ENCODE assay signal across 9 cellular contexts in the genomic region with DNA sequence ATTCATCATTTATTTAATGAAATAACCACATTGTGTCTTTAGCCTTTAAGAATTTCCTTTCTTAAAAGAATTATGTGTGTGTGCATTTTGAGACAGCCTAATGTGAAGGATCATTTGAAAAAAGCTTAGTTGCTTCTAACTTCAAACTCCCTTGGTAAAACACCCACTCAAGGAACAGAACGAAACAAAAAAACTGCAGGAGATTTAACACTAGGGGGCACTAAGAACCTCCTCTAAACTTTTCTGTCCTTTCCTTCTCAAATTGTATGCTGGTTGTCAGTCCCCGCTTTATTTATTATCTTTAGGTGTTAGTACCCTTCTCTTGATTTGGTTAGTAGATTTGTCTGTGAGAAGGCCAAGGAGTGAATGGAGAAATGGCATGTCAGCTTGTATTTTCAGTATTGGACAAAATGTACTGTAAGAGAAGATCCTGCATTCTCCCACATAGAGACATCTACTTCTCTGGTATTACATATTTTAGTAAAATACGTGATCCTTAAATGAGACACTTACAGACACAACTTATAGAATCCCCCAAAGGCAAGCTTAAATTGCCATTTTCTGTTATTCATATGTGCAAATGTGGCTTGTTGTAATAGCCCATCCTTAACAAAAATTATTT.
DNase-seq lines count a peak whose midpoint lies in the region; ATAC-seq, FAIRE-seq and TF ChIP-seq lines count a peak whose summit lies in the region.
"Had no signal": no experiment of that assay in that cellular context is flagged by ENCODE, and none has a peak within 500 bp of the region (broad histone marks: within the 10 kb centered on the region; RNA-seq: fewer than 3 reads in every experiment).

No MANE protein-coding gene starts in this region.

- H3K4me1 ChIP-seq in GM12878 (ENCODE audit: control insufficient read depth, insufficient read depth, low read length) (no peaks in the 10 kb centered on the region), liver (ENCODE audit: control insufficient read depth in 4 of 4, insufficient read depth in 4 of 4, low read length in 3 of 4) (peaks cover 0 to 3% (median under 1%) of the 10 kb centered on the region in 4 donors)
- H3K4me1 ChIP-seq in naive thymus-derived CD4-positive, alpha-beta T cell (ENCODE audit: control insufficient read depth in 2 of 2, insufficient read depth in 2 of 2, low read length in 2 of 2), result no peaks in the 10 kb centered on the region

- no peaks in the 10 kb centered on the region for H3K4me1 Mint-ChIP-seq in naive thymus-derived CD4-positive, alpha-beta T cell
- H3K4me1 Mint-ChIP-seq: central memory CD8-positive, alpha-beta T cell had no signal

- no peak overlapping the region for H3K27ac ChIP-seq in 22Rv1
- H3K27ac ChIP-seq in GM12878 (ENCODE audit: control insufficient read depth, insufficient read depth), result no peak overlapping the region
- no peak overlapping the region for H3K27ac ChIP-seq in liver (ENCODE audit: low read depth in 1 of 2, low read length in 2 of 2)
- no peak overlapping the region for H3K27ac ChIP-seq in naive thymus-derived CD4-positive, alpha-beta T cell (ENCODE audit: low read depth, low read length)

- no peak for FAIRE-seq in GM12878 (lab: Jason Lieb, UNC)

- TF ChIP-seq EP300 in GM12878 (IDR thresholded peaks at IDR 0.05; ENCODE audit: borderline replicate concordance in 1 of 2, control insufficient read depth in 1 of 2, low read depth in 2 of 2, low read length in 2 of 2), result no peak

- H3K4me3 ChIP-seq in GM12878 (no peak overlapping the region), liver (ENCODE audit: low read depth in 1 of 3, low read length in 3 of 3) (no peak overlapping the region)
- no peak overlapping the region for H3K4me3 ChIP-seq in naive thymus-derived CD4-positive, alpha-beta T cell (ENCODE audit: low read length)

- H3K79me2 ChIP-seq in GM12878 (ENCODE audit: control insufficient read depth, insufficient read depth, low read length), result no peaks in the 10 kb centered on the region

- no peak overlapping the region for H3K4me2 ChIP-seq in GM12878 (ENCODE audit: control insufficient read depth, insufficient read depth)

- H3K9ac ChIP-seq in GM12878 (ENCODE audit: control insufficient read depth, insufficient read depth, low read length) (no peak overlapping the region), liver (ENCODE audit: low read depth in 1 of 2, low read length in 2 of 2) (no peak overlapping the region)

- no peak for TF ChIP-seq POLR2A in GM18505 (IDR thresholded peaks at IDR 0.05; ENCODE audit: borderline replicate concordance, extremely low read depth, insufficient read depth, insufficient read length)
- no peak for TF ChIP-seq POLR2A in GM12878 (IDR thresholded peaks at IDR 0.05; ENCODE audit: low read depth, low read length)

- peaks cover 0 to 6% (median 0%) of the 10 kb centered on the region in 11 donors for H3K9me3 Mint-ChIP-seq in naive thymus-derived CD4-positive, alpha-beta T cell
- H3K9me3 Mint-ChIP-seq: central memory CD8-positive, alpha-beta T cell had no signal

- RAD21 ChIA-PET in GM12878 (lab: Charles Lee; ENCODE audit: unreplicated experiment), result interaction anchor here (1.0 to 2.8 kb wide), 13 partner anchors 9 to 737 kb away, joined by 3 to 12 read pairs (median 5); no protein-coding TSS in a partner anchor

- POLR2A ChIA-PET in GM12878 (lab: Charles Lee), result no interaction called here
- POLR2A ChIA-PET in naive thymus-derived CD4-positive, alpha-beta T cell (lab: Charles Lee), result no interaction called here

- no peaks in the 10 kb centered on the region for H3K27me3 ChIP-seq in GM12878 (replicated peaks in 1 of 2; ENCODE audit: control insufficient read depth in 2 of 2, insufficient read depth in 2 of 2, low read length in 1 of 2)
- no peaks in the 10 kb centered on the region for H3K27me3 ChIP-seq in liver (ENCODE audit: control insufficient read depth in 4 of 4, insufficient read depth in 4 of 4, low read length in 3 of 4)
- H3K27me3 ChIP-seq in naive thymus-derived CD4-positive, alpha-beta T cell (ENCODE audit: control insufficient read depth in 2 of 2, insufficient read depth in 2 of 2, low read length in 2 of 2), result no peaks in the 10 kb centered on the region

- H2AFZ ChIP-seq in GM12878 (ENCODE audit: control insufficient read depth, low read depth, low read length), result no peak overlapping the region

- no peaks in the 10 kb centered on the region for H3K27me3 Mint-ChIP-seq in naive thymus-derived CD4-positive, alpha-beta T cell
- H3K27me3 Mint-ChIP-seq: central memory CD8-positive, alpha-beta T cell had no signal

- peak; percentile 62 for DNase-seq in NCI-H2171 (lab: John Stamatoyannopoulos, UW)
- no peak for DNase-seq in GM12878 (ENCODE audit: low read depth, low spot score)
- DNase-seq in activated CD4-positive, alpha-beta T cell treated with anti-CD3 and anti-CD28 coated beads for 1 hour, result no peak
- DNase-seq in naive thymus-derived CD4-positive, alpha-beta T cell, result no peak

- in situ Hi-C loops in GM12878 (cut with MboI), result no loop called here

- BruUV-seq in GM12878 (replicated peaks; lab: Mats Ljungman, UMichigan), result no TSS peak

- H3K9me3 ChIP-seq in GM12878 (replicated peaks; ENCODE audit: control insufficient read depth, insufficient read depth, low read length) (no peaks in the 10 kb centered on the region), liver (ENCODE audit: control insufficient read depth in 4 of 4, low read length in 3 of 4) (no peaks in the 10 kb centered on the region)
- H3K9me3 ChIP-seq in naive thymus-derived CD4-positive, alpha-beta T cell (ENCODE audit: control insufficient read depth in 2 of 3, low read length in 3 of 3), result no peaks in the 10 kb centered on the region

- ATAC-seq in GM18505 (IDR thresholded peaks at IDR 0.05; ENCODE audit: unreplicated experiment) (peak; percentile 88), HG02970 (IDR thresholded peaks at IDR 0.05; ENCODE audit: low FRiP score, unreplicated experiment) (peak; percentile 71), GM12878 (peak; percentile 88)
- ATAC-seq in naive thymus-derived CD4-positive, alpha-beta T cell, result no peak

- CTCF ChIA-PET in GM12878 (lab: Yijun Ruan, JAX), result interaction anchor here (0.7 to 3.0 kb wide), 23 partner anchors 9 to 829 kb away, joined by 3 to 21 read pairs (median 3); no protein-coding TSS in a partner anchor
- CTCF ChIA-PET in naive thymus-derived CD4-positive, alpha-beta T cell (lab: Charles Lee), result interaction anchor here (0.6 kb wide), 1 partner anchor 13 kb away, joined by 3 read pairs; no protein-coding TSS in a partner anchor

- SMC1A ChIA-PET in GM12878 (lab: Charles Lee; ENCODE audit: uncharacterized antibody, unreplicated experiment), result interaction anchor here (0.7 to 4.5 kb wide), 14 partner anchors 10 to 735 kb away, joined by 3 to 24 read pairs (median 3); no protein-coding TSS in a partner anchor

- peak; percentile 75 for TF ChIP-seq RAD21 in GM12878 (IDR thresholded peaks at IDR 0.05; ENCODE audit: insufficient read depth, low read depth, low read length)
- TF ChIP-seq RAD21 in liver (IDR thresholded peaks at IDR 0.05), result peak; percentile 91 to 93

- H3K36me3 ChIP-seq in GM12878 (ENCODE audit: control insufficient read depth in 2 of 2, insufficient read depth in 2 of 2, low read length in 1 of 2), result no peaks in the 10 kb centered on the region
- no peaks in the 10 kb centered on the region for H3K36me3 ChIP-seq in liver (ENCODE audit: control insufficient read depth in 4 of 4, insufficient read depth in 3 of 4, low read depth in 1 of 4, low read length in 3 of 4)
- H3K36me3 ChIP-seq in naive thymus-derived CD4-positive, alpha-beta T cell (ENCODE audit: control insufficient read depth in 2 of 3, insufficient read depth in 3 of 3, low read length in 3 of 3), result no peaks in the 10 kb centered on the region

- H3K27ac Mint-ChIP-seq in naive thymus-derived CD4-positive, alpha-beta T cell, result no peak overlapping the region

- no peak overlapping the region for H3K4me3 Mint-ChIP-seq in naive thymus-derived CD4-positive, alpha-beta T cell
- H3K4me3 Mint-ChIP-seq: central memory CD8-positive, alpha-beta T cell had no signal

- H4K20me1 ChIP-seq in GM12878 (ENCODE audit: control insufficient read depth, insufficient read depth), result no peaks in the 10 kb centered on the region

- WGBS in GM12878 (ENCODE audit: insufficient coverage, insufficient replicate concordance, low lambda C conversion rate, missing lambda C conversion rate), result 31% methylated on average over 3 of the region's 3 CpGs
- 25% methylated on average over 3 of the region's 3 CpGs for WGBS in liver

- intact Hi-C loops in GM12878 (cut with micrococcal nuclease; ENCODE audit: unreplicated experiment), result loop anchor here (5.0 kb wide), 2 partner anchors 176 to 734 kb away; no protein-coding TSS in a partner anchor
- intact Hi-C loops in naive thymus-derived CD4-positive, alpha-beta T cell (cut with micrococcal nuclease), result loop anchor here in 1 of 2 donors (10.0 kb wide), 1 partner anchor 174 kb away; no protein-coding TSS in a partner anchor

- H3K36me3 Mint-ChIP-seq in naive thymus-derived CD4-positive, alpha-beta T cell, result no peaks in the 10 kb centered on the region

- TF ChIP-seq CTCF in 22Rv1 (IDR thresholded peaks at IDR 0.05) (peak; percentile 81), GM12878 (IDR thresholded peaks at IDR 0.05 in 2 of 3, conservative IDR thresholded peaks at IDR 0.05 in 1 of 3; ENCODE audit: control insufficient read depth in 2 of 3, extremely low read depth in 1 of 3, insufficient read depth in 1 of 3, low read depth in 3 of 3, low read length in 3 of 3) (peak; percentile 51 to 60 (median 53); a peak in 5 of 6 replicates), liver (IDR thresholded peaks at IDR 0.05; ENCODE audit: low read depth, low read length, missing input control) (peak; percentile 68)

TF ChIP-seq in GM12878, 131 proteins besides CTCF, POLR2A, EP300 and RAD21 (continues in another document):
- no peak for TF ChIP-seq MEF2A (IDR thresholded peaks at IDR 0.05; ENCODE audit: insufficient read depth, low read depth, low read length)

TF ChIP-seq in liver, 16 proteins besides CTCF, POLR2A, EP300 and RAD21 (continues in another document):
- no peak for TF ChIP-seq SP1 (IDR thresholded peaks at IDR 0.05)
- TF ChIP-seq TAF1 (conservative IDR thresholded peaks at IDR 0.05), result no peak
- no peak for TF ChIP-seq HNF4G (IDR thresholded peaks at IDR 0.05)
- TF ChIP-seq NR2F2 (IDR thresholded peaks at IDR 0.05), result no peak
- TF ChIP-seq, protein P1, sequence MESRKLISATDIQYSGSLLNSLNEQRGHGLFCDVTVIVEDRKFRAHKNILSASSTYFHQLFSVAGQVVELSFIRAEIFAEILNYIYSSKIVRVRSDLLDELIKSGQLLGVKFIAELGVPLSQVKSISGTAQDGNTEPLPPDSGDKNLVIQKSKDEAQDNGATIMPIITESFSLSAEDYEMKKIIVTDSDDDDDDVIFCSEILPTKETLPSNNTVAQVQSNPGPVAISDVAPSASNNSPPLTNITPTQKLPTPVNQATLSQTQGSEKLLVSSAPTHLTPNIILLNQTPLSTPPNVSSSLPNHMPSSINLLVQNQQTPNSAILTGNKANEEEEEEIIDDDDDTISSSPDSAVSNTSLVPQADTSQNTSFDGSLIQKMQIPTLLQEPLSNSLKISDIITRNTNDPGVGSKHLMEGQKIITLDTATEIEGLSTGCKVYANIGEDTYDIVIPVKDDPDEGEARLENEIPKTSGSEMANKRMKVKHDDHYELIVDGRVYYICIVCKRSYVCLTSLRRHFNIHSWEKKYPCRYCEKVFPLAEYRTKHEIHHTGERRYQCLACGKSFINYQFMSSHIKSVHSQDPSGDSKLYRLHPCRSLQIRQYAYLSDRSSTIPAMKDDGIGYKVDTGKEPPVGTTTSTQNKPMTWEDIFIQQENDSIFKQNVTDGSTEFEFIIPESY (IDR thresholded peaks at IDR 0.05), result no peak
